In genomic region chr16:72400257-72401078, GRCh38 we compare ENCODE assay signal across 8 cellular contexts.
DNase-seq lines count a peak whose midpoint lies in the region; ATAC-seq and TF ChIP-seq lines count a peak whose summit lies in the region.

No MANE protein-coding gene starts in this region.

- TF ChIP-seq CTCF in A673 (conservative IDR thresholded peaks at IDR 0.05; ENCODE audit: low read depth, low read length) (peak; percentile 82), OCI-LY1 (IDR thresholded peaks at IDR 0.05; ENCODE audit: low read length) (peak; percentile 67), mammary epithelial cell (conservative IDR thresholded peaks at IDR 0.05 in 1 of 2, IDR thresholded peaks at IDR 0.05 in 1 of 2; ENCODE audit: extremely low read depth in 1 of 2, insufficient read depth in 1 of 2, low read depth in 1 of 2, low read length in 2 of 2) (peak; percentile 68 to 74)

- H3K9ac ChIP-seq in OCI-LY1 (ENCODE audit: low read length), result no peak overlapping the region
- no peak overlapping the region for H3K9ac ChIP-seq in mammary epithelial cell (ENCODE audit: insufficient read depth, low read length)

- H3K36me3 ChIP-seq in A673 (ENCODE audit: insufficient read depth, low read length, poor library complexity, severe bottlenecking) (no peaks in the 10 kb centered on the region), OCI-LY1 (ENCODE audit: insufficient read depth, low read length) (no peaks in the 10 kb centered on the region), mammary epithelial cell (ENCODE audit: insufficient read depth, low read length) (no peaks in the 10 kb centered on the region)

- no peaks in the 10 kb centered on the region for H4K20me1 ChIP-seq in OCI-LY1 (ENCODE audit: insufficient read depth, low read length)
- H4K20me1 ChIP-seq in mammary epithelial cell (ENCODE audit: insufficient read depth, low read length), result no peaks in the 10 kb centered on the region

- H2AFZ ChIP-seq in OCI-LY1 (ENCODE audit: low read length) (no peak overlapping the region), mammary epithelial cell (ENCODE audit: low read depth, low read length) (peak overlapping the region; percentile 27)

- POLR2A ChIA-PET in A673 (lab: Charles Lee; ENCODE audit: low non-redundant PET), result no interaction called here

- no peaks in the 10 kb centered on the region for H3F3A ChIP-seq in OCI-LY1 (ENCODE audit: insufficient read depth, low read length)

- H3K9me3 ChIP-seq in A673 (ENCODE audit: low read depth, low read length, poor library complexity, severe bottlenecking) (no peaks in the 10 kb centered on the region), OCI-LY1 (ENCODE audit: low read length) (no peaks in the 10 kb centered on the region), mammary epithelial cell (replicated peaks; ENCODE audit: insufficient read depth, low read length) (no peaks in the 10 kb centered on the region)

- in situ Hi-C loops in G401 (cut with HindIII; ENCODE audit: low sequenced_read_pairs), result no loop called here
- in situ Hi-C loops in mammary epithelial cell (cut with MboI; ENCODE audit: low sequenced_read_pairs in 2 of 2), result no loop called here

- H3K4me2 ChIP-seq in OCI-LY1 (ENCODE audit: low read length) (no peak overlapping the region), mammary epithelial cell (ENCODE audit: insufficient read depth, low read depth, low read length) (no peak overlapping the region)

- H3K27me3 ChIP-seq in A673 (replicated peaks; ENCODE audit: insufficient read depth, low read depth, low read length, poor library complexity) (no peaks in the 10 kb centered on the region), OCI-LY1 (ENCODE audit: insufficient read depth, low read length) (no peaks in the 10 kb centered on the region), mammary epithelial cell (ENCODE audit: insufficient read depth, low read length) (no peaks in the 10 kb centered on the region)

- ATAC-seq in left lobe of liver (peak; percentile 93), HG02610 (IDR thresholded peaks at IDR 0.05; ENCODE audit: unreplicated experiment) (no peak)

- H3K4me1 ChIP-seq in A673 (ENCODE audit: insufficient read depth, low read length, poor library complexity, severe bottlenecking) (no peaks in the 10 kb centered on the region), OCI-LY1 (ENCODE audit: insufficient read depth, low read length, severe bottlenecking) (no peaks in the 10 kb centered on the region), mammary epithelial cell (ENCODE audit: insufficient read depth, low read length) (no peaks in the 10 kb centered on the region)

- intact Hi-C loops in A673 (cut with micrococcal nuclease; ENCODE audit: unreplicated experiment) (loop anchor here (5.0 to 10.0 kb wide), 2 partner anchors 67 to 794 kb away; no protein-coding TSS in a partner anchor), mammary epithelial cell (cut with micrococcal nuclease) (loop anchor here (1.0 to 10.0 kb wide), 3 partner anchors 66 to 276 kb away; no protein-coding TSS in a partner anchor)

- H3K9me2 ChIP-seq in OCI-LY1 (ENCODE audit: low read depth, low read length), result no peaks in the 10 kb centered on the region

- dilution Hi-C loops in mammary epithelial cell (cut with HindIII; ENCODE audit: low sequenced_read_pairs), result no loop called here

- H3K27ac ChIP-seq in A673 (ENCODE audit: low read depth, low read length, poor library complexity, severe bottlenecking) (no peak overlapping the region), OCI-LY1 (ENCODE audit: low read depth, low read length, poor library complexity, severe bottlenecking) (no peak overlapping the region), mammary epithelial cell (ENCODE audit: insufficient read depth, low read depth, low read length) (no peak overlapping the region)

- H3K4me3 ChIP-seq in A673 (ENCODE audit: low read depth, low read length, poor library complexity, severe bottlenecking) (no peak overlapping the region), OCI-LY1 (ENCODE audit: low read depth, low read length, poor library complexity, severe bottlenecking) (no peak overlapping the region), mammary epithelial cell (replicated peaks in 1 of 3; ENCODE audit: insufficient read depth in 1 of 3, low read depth in 2 of 3, low read length in 3 of 3) (no peak overlapping the region)

- CTCF ChIA-PET in A673 (lab: Charles Lee) (interaction anchor here (0.6 to 0.7 kb wide), 4 partner anchors 67 to 796 kb away, joined by 3 to 4 read pairs (median 3); no protein-coding TSS in a partner anchor), mammary epithelial cell (lab: Charles Lee; ENCODE audit: low non-redundant PET) (interaction anchor here (0.5 to 1.0 kb wide), 3 partner anchors 17 to 96 kb away, joined by 5 to 13 read pairs (median 7); no protein-coding TSS in a partner anchor)

- 38% methylated on average over 6 of the region's 6 CpGs for WGBS in mammary epithelial cell (ENCODE audit: low coverage, missing lambda C conversion rate)

- peak; percentile 81 for DNase-seq in A673 (ENCODE audit: low spot score)
- peak; percentile 65 for DNase-seq in G401 (ENCODE audit: low spot score)
- DNase-seq in HK-2 (ENCODE audit: unreplicated experiment), result peak; percentile 28
- peak; percentile 28 for DNase-seq in mammary epithelial cell
- no peak for DNase-seq in left lobe of liver (ENCODE audit: low spot score)
- DNase-seq in superior temporal gyrus (ENCODE audit: extremely low spot score), result peak; percentile 90

- no peaks in the 10 kb centered on the region for H3K79me2 ChIP-seq in OCI-LY1 (ENCODE audit: insufficient read depth, low read length)
- no peaks in the 10 kb centered on the region for H3K79me2 ChIP-seq in mammary epithelial cell (ENCODE audit: insufficient read depth, low read length)

- BruUV-seq in A673 (replicated peaks; lab: Mats Ljungman, UMichigan), result no TSS peak
- no TSS peak for BruUV-seq in mammary epithelial cell (replicated peaks; lab: Mats Ljungman, UMichigan)
